In genomic region chr5:14942212-14942611, GRCh38 we compare ENCODE assay signal across 19 cellular contexts.
DNase-seq lines count a peak whose midpoint lies in the region; ATAC-seq and TF ChIP-seq lines count a peak whose summit lies in the region.
"Had no signal": no experiment of that assay in that cellular context is flagged by ENCODE, and none has a peak within 500 bp of the region (broad histone marks: within the 10 kb centered on the region; RNA-seq: fewer than 3 reads in every experiment).

No MANE protein-coding gene starts in this region.

- H3K4me1 ChIP-seq in foreskin keratinocyte = no peaks in the 10 kb centered on the region
- H3K4me1 ChIP-seq: Caco-2 had no signal

- intact Hi-C loops in Right ventricle myocardium superior (cut with DNase I) = no loop called here

- no peak for DNase-seq in activated naive CD8-positive, alpha-beta T cell treated with anti-CD3 and anti-CD28 coated beads, Interleukin-2, amount 50 U/mL, for 24 hours
- no peak for DNase-seq in activated naive CD8-positive, alpha-beta T cell treated with anti-CD3 and anti-CD28 coated beads for 36 hours
- DNase-seq in astrocyte of the hippocampus (ENCODE audit: low read depth, low spot score) = peak; percentile 18
- DNase-seq in renal cortical epithelial cell (ENCODE audit: low read depth) = peak; percentile 83
- DNase-seq in foreskin keratinocyte = no peak
- no peak for DNase-seq in activated CD8-positive, alpha-beta memory T cell treated with anti-CD3 and anti-CD28 coated beads, Interleukin-2, amount 10 ng/mL, durations not matched to agents 7 days and 5 days
- DNase-seq in Right ventricle myocardium superior = no peak
- DNase-seq: Caco-2; CD4-positive, CD25-positive, alpha-beta regulatory T cell; CD8-positive, alpha-beta T cell; DMS153; DND-41; H9 had no signal

- TF ChIP-seq CTCF in foreskin keratinocyte (conservative IDR thresholded peaks at IDR 0.05) = no peak

- ATAC-seq in activated naive CD8-positive, alpha-beta T cell treated with anti-CD3 and anti-CD28 coated beads, Interleukin-2, amount 50 U/mL, for 24 hours = peak; percentile 30
- ATAC-seq in foreskin keratinocyte = no peak
- ATAC-seq in activated CD8-positive, alpha-beta memory T cell treated with anti-CD3 and anti-CD28 coated beads, Interleukin-2, amount 10 ng/mL, durations not matched to agents 7 days and 5 days = no peak
- no peak for ATAC-seq in Right ventricle myocardium superior (ENCODE audit: poor library complexity)
- ATAC-seq: CD8-positive, alpha-beta T cell; GM23338; HCT116 had no signal

- peaks cover 18% of the 10 kb centered on the region for H3K4me1 Mint-ChIP-seq in activated naive CD8-positive, alpha-beta T cell treated with anti-CD3 and anti-CD28 coated beads, Interleukin-2, amount 50 U/mL, for 24 hours
- H3K4me1 Mint-ChIP-seq in activated naive CD8-positive, alpha-beta T cell treated with anti-CD3 and anti-CD28 coated beads for 36 hours = peaks cover 9% of the 10 kb centered on the region
- peaks cover 6% of the 10 kb centered on the region for H3K4me1 Mint-ChIP-seq in activated CD8-positive, alpha-beta memory T cell treated with anti-CD3 and anti-CD28 coated beads, Interleukin-2, amount 10 ng/mL, durations not matched to agents 7 days and 5 days

- CTCF ChIA-PET in activated CD8-positive, alpha-beta memory T cell treated with anti-CD3 and anti-CD28 coated beads, Interleukin-2, amount 10 ng/mL, durations not matched to agents 7 days and 5 days (lab: Charles Lee) = no interaction called here

- peaks cover 4% of the 10 kb centered on the region for H3K27me3 ChIP-seq in foreskin keratinocyte
- H3K27me3 ChIP-seq: BLaER1 had no signal

- H3K27me3 Mint-ChIP-seq in activated naive CD8-positive, alpha-beta T cell treated with anti-CD3 and anti-CD28 coated beads, Interleukin-2, amount 50 U/mL, for 24 hours = peaks cover 13% of the 10 kb centered on the region
- peaks cover 16% of the 10 kb centered on the region for H3K27me3 Mint-ChIP-seq in activated naive CD8-positive, alpha-beta T cell treated with anti-CD3 and anti-CD28 coated beads for 36 hours
- peaks cover 25% of the 10 kb centered on the region for H3K27me3 Mint-ChIP-seq in activated CD8-positive, alpha-beta memory T cell treated with anti-CD3 and anti-CD28 coated beads, Interleukin-2, amount 10 ng/mL, durations not matched to agents 7 days and 5 days

- no peak overlapping the region for H3K27ac ChIP-seq in foreskin keratinocyte
- H3K27ac ChIP-seq: 22Rv1, BLaER1, C4-2B had no signal

- no peak overlapping the region for H3K4me3 Mint-ChIP-seq in activated naive CD8-positive, alpha-beta T cell treated with anti-CD3 and anti-CD28 coated beads, Interleukin-2, amount 50 U/mL, for 24 hours
- no peak overlapping the region for H3K4me3 Mint-ChIP-seq in activated naive CD8-positive, alpha-beta T cell treated with anti-CD3 and anti-CD28 coated beads for 36 hours
- no peak overlapping the region for H3K4me3 Mint-ChIP-seq in activated CD8-positive, alpha-beta memory T cell treated with anti-CD3 and anti-CD28 coated beads, Interleukin-2, amount 10 ng/mL, durations not matched to agents 7 days and 5 days
- H3K4me3 Mint-ChIP-seq: B cell; CD4-positive, CD25-positive, alpha-beta regulatory T cell; CD8-positive, alpha-beta T cell; GM23338; H9 had no signal

- H3K36me3 Mint-ChIP-seq in activated naive CD8-positive, alpha-beta T cell treated with anti-CD3 and anti-CD28 coated beads, Interleukin-2, amount 50 U/mL, for 24 hours (ENCODE audit: low read depth) = no peaks in the 10 kb centered on the region
- H3K36me3 Mint-ChIP-seq in activated naive CD8-positive, alpha-beta T cell treated with anti-CD3 and anti-CD28 coated beads for 36 hours = no peaks in the 10 kb centered on the region
- H3K36me3 Mint-ChIP-seq in activated CD8-positive, alpha-beta memory T cell treated with anti-CD3 and anti-CD28 coated beads, Interleukin-2, amount 10 ng/mL, durations not matched to agents 7 days and 5 days = no peaks in the 10 kb centered on the region
- H3K36me3 Mint-ChIP-seq: CD4-positive, CD25-positive, alpha-beta regulatory T cell; CD8-positive, alpha-beta T cell had no signal

- no peak overlapping the region for H3K27ac Mint-ChIP-seq in activated naive CD8-positive, alpha-beta T cell treated with anti-CD3 and anti-CD28 coated beads, Interleukin-2, amount 50 U/mL, for 24 hours
- H3K27ac Mint-ChIP-seq in activated naive CD8-positive, alpha-beta T cell treated with anti-CD3 and anti-CD28 coated beads for 36 hours = no peak overlapping the region
- H3K27ac Mint-ChIP-seq in activated CD8-positive, alpha-beta memory T cell treated with anti-CD3 and anti-CD28 coated beads, Interleukin-2, amount 10 ng/mL, durations not matched to agents 7 days and 5 days = no peak overlapping the region
- H3K27ac Mint-ChIP-seq: B cell; CD4-positive, CD25-positive, alpha-beta regulatory T cell; CD8-positive, alpha-beta T cell; GM23338; H9 had no signal

- no peaks in the 10 kb centered on the region for H3K9me3 Mint-ChIP-seq in activated naive CD8-positive, alpha-beta T cell treated with anti-CD3 and anti-CD28 coated beads, Interleukin-2, amount 50 U/mL, for 24 hours
- H3K9me3 Mint-ChIP-seq in activated naive CD8-positive, alpha-beta T cell treated with anti-CD3 and anti-CD28 coated beads for 36 hours = no peaks in the 10 kb centered on the region
- H3K9me3 Mint-ChIP-seq in activated CD8-positive, alpha-beta memory T cell treated with anti-CD3 and anti-CD28 coated beads, Interleukin-2, amount 10 ng/mL, durations not matched to agents 7 days and 5 days (ENCODE audit: low read depth) = no peaks in the 10 kb centered on the region
- H3K9me3 Mint-ChIP-seq: CD8-positive, alpha-beta T cell; GM23338; H9 had no signal

Comparison
In these comparisons a context has a peak if more than half of its experiments do, and no peak if none do; other contexts are left out.
1. DNase-seq: peak in astrocyte of the hippocampus (single experiment) and renal cortical epithelial cell (single experiment); none in activated naive CD8-positive, alpha-beta T cell treated with anti-CD3 and anti-CD28 coated beads, Interleukin-2, amount 50 U/mL, for 24 hours (single experiment), activated naive CD8-positive, alpha-beta T cell treated with anti-CD3 and anti-CD28 coated beads for 36 hours (single experiment), foreskin keratinocyte (0 of 2), activated CD8-positive, alpha-beta memory T cell treated with anti-CD3 and anti-CD28 coated beads, Interleukin-2, amount 10 ng/mL, durations not matched to agents 7 days and 5 days (single experiment) and Right ventricle myocardium superior (single experiment).